In the genomic region with DNA sequence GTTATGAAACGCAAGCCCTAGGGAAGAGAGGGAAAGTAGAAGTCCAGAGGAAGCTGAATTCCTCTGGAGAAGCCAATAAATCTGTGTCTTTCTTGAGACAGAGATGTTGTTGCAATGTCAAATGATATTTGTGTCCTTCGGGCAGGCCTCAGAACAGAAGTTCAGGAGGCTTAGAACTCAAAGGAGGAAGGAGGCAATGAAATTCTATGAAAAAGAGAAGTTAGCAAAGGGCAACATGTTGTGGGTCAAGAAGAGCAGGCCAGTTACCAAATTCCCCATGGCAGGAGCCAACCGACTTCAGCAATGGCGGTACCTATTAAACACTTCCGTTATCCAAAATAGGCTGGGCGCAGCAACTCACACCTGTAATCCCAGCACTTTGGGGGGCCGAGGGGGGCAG, we compare ENCODE assay signal across 14 cellular contexts.
"Had no signal": no experiment of that assay in that cellular context is flagged by ENCODE, and none has a peak within 500 bp of the region (broad histone marks: within the 10 kb centered on the region; RNA-seq: fewer than 3 reads in every experiment).

No MANE protein-coding gene starts in this region.

- H3K36me3 ChIP-seq: thoracic aorta, upper lobe of left lung had no signal

- DNase-seq: activated CD4-positive, alpha-beta memory T cell treated with anti-CD3 and anti-CD28 coated beads, Interleukin-2, amount 10 ng/mL, durations not matched to agents 7 days and 5 days; activated CD4-positive, alpha-beta T cell treated with anti-CD3 and anti-CD28 coated beads for 48 hours; activated gamma-delta T cell; activated naive CD4-positive, alpha-beta T cell treated with anti-CD3 and anti-CD28 coated beads, Interleukin-2, amount 50 U/mL, for 16 hours; activated naive CD8-positive, alpha-beta T cell treated with anti-CD3 and anti-CD28 coated beads, Interleukin-2, amount 50 U/mL, for 24 hours; effector CD4-positive, alpha-beta T cell; left colon; naive thymus-derived CD8-positive, alpha-beta T cell; stimulated activated CD4-positive, alpha-beta T cell treated with anti-CD3 and anti-CD28 coated beads, Interleukin-2, amount 100 ng/mL, for 48 hours; stimulated activated CD8-positive, alpha-beta memory T cell treated with anti-CD3 and anti-CD28 coated beads, Interleukin-4, amount 100 ng/mL, for 48 hours; stimulated activated naive B cell treated with anti-CD40 and anti-IgM and Interleukin-4, amounts not matched to agents 10 μg/mL and 1 μg/mL and 100 μg/mL, for 72 hours; T-helper 9 cell; upper lobe of left lung had no signal

- H3K27ac ChIP-seq: thoracic aorta, upper lobe of left lung had no signal

- H3K9me3 ChIP-seq: thoracic aorta, upper lobe of left lung had no signal

- H3K27me3 ChIP-seq: upper lobe of left lung had no signal

- H3K4me3 ChIP-seq: thoracic aorta, upper lobe of left lung had no signal
